In the genomic region with DNA sequence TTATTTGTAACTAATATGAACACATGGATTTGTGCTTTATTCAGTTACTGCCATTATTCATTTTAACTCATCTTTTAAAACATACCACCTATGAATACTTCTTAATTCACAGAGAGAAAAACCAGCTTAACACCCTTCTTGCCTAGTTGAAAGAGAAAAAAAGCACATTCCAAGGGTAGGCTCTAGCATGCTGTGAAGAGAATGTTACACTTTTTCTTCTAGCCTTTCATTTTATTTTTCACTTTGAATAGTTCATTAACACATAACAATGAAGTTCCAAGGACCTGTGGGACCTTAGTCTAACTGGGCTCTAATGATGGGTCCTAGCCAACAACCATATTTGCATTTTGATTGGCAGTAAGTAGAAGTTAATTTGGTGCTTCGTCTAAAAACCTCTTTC, we compare ENCODE assay signal across 37 cellular contexts.
"Had no signal": no experiment of that assay in that cellular context is flagged by ENCODE, and none has a peak within 500 bp of the region (broad histone marks: within the 10 kb centered on the region; RNA-seq: fewer than 3 reads in every experiment).

No MANE protein-coding gene starts in this region.

- H3K4me3 ChIP-seq: cardiac muscle cell, MG63, PC-9 had no signal

- H3K27ac Mint-ChIP-seq: activated CD4-positive, alpha-beta memory T cell treated with anti-CD3 and anti-CD28 coated beads, Interleukin-2, amount 10 ng/mL, durations not matched to agents 7 days and 5 days; activated CD8-positive, alpha-beta memory T cell treated with anti-CD3 and anti-CD28 coated beads, Interleukin-2, amount 10 ng/mL, durations not matched to agents 7 days and 5 days; activated naive CD8-positive, alpha-beta T cell treated with anti-CD3 and anti-CD28 coated beads for 36 hours; T-cell; T-helper 17 cell had no signal

- H3K27me3 ChIP-seq: cardiac muscle cell, MG63 had no signal

- H3K36me3 Mint-ChIP-seq: activated CD8-positive, alpha-beta memory T cell treated with anti-CD3 and anti-CD28 coated beads, Interleukin-2, amount 10 ng/mL, durations not matched to agents 7 days and 5 days; activated naive CD8-positive, alpha-beta T cell treated with anti-CD3 and anti-CD28 coated beads for 36 hours; T-cell had no signal

- H3K4me2 ChIP-seq: PC-9 had no signal

- H3K27me3 Mint-ChIP-seq: activated CD4-positive, alpha-beta memory T cell treated with anti-CD3 and anti-CD28 coated beads, Interleukin-2, amount 10 ng/mL, durations not matched to agents 7 days and 5 days; activated CD8-positive, alpha-beta memory T cell treated with anti-CD3 and anti-CD28 coated beads, Interleukin-2, amount 10 ng/mL, durations not matched to agents 7 days and 5 days; activated naive CD8-positive, alpha-beta T cell treated with anti-CD3 and anti-CD28 coated beads for 36 hours; central memory CD8-positive, alpha-beta T cell; T-cell; T-helper 17 cell had no signal

- ATAC-seq: activated CD8-positive, alpha-beta memory T cell treated with anti-CD3 and anti-CD28 coated beads, Interleukin-2, amount 10 ng/mL, durations not matched to agents 7 days and 5 days; Right ventricle myocardium inferior; SK-N-SH treated with all-trans-retinoic acid at 6 μM for 48 hours; T-cell; T-helper 17 cell had no signal

- FAIRE-seq: RCC 7860 had no signal

- H3K4me3 Mint-ChIP-seq: activated CD4-positive, alpha-beta memory T cell treated with anti-CD3 and anti-CD28 coated beads, Interleukin-2, amount 10 ng/mL, durations not matched to agents 7 days and 5 days; activated CD8-positive, alpha-beta memory T cell treated with anti-CD3 and anti-CD28 coated beads, Interleukin-2, amount 10 ng/mL, durations not matched to agents 7 days and 5 days; activated naive CD8-positive, alpha-beta T cell treated with anti-CD3 and anti-CD28 coated beads for 36 hours; central memory CD8-positive, alpha-beta T cell; T-cell; T-helper 17 cell had no signal

- H3K4me1 Mint-ChIP-seq: activated CD4-positive, alpha-beta memory T cell treated with anti-CD3 and anti-CD28 coated beads, Interleukin-2, amount 10 ng/mL, durations not matched to agents 7 days and 5 days; activated CD8-positive, alpha-beta memory T cell treated with anti-CD3 and anti-CD28 coated beads, Interleukin-2, amount 10 ng/mL, durations not matched to agents 7 days and 5 days; activated naive CD8-positive, alpha-beta T cell treated with anti-CD3 and anti-CD28 coated beads for 36 hours; central memory CD8-positive, alpha-beta T cell; T-cell; T-helper 17 cell had no signal

- H3K9me3 ChIP-seq: MG63 had no signal

- H3K27ac ChIP-seq: cardiac muscle cell, PC-9, RWPE1, VCaP had no signal

- DNase-seq: activated CD4-positive, alpha-beta memory T cell treated with anti-CD3 and anti-CD28 coated beads, Interleukin-2, amount 10 ng/mL, durations not matched to agents 7 days and 5 days; activated CD4-positive, alpha-beta T cell treated with anti-CD3 and anti-CD28 coated beads for 1 hour; activated CD4-positive, alpha-beta T cell treated with anti-CD3 and anti-CD28 coated beads for 48 hours; activated CD4-positive, CD25-positive, alpha-beta regulatory T cell; activated CD8-positive, alpha-beta memory T cell treated with anti-CD3 and anti-CD28 coated beads for 24 hours; activated CD8-positive, alpha-beta memory T cell treated with anti-CD3 and anti-CD28 coated beads, Interleukin-2, amount 10 ng/mL, durations not matched to agents 7 days and 5 days; activated CD8-positive, alpha-beta memory T cell treated with anti-CD3 and anti-CD28 coated beads, Interleukin-2, amount 50 U/mL, for 48 hours; activated effector memory CD4-positive, alpha-beta T cell treated with Interleukin-2 at 50 U/mL for 16 hours; activated naive CD4-positive, alpha-beta T cell treated with anti-CD3 and anti-CD28 coated beads, Interleukin-2, amount 50 U/mL, for 16 hours; activated naive CD8-positive, alpha-beta T cell treated with anti-CD3 and anti-CD28 coated beads for 36 hours; activated T-cell treated with anti-CD3 and anti-CD28 coated beads, Interleukin-2, amount 50 U/mL, for 48 hours; amniotic stem cell; aorta; Kasumi-1; MG63; MV-4-11; NCI-H1092; NCI-H1436 treated with DMSO at 0.1 percent for 48 hours; NCI-H1694 treated with DMSO at 0.1 percent for 48 hours; NCI-H2029 treated with DMSO at 0.1 percent for 48 hours; NCI-H2107; NCI-H2171; NCI-H510A; NCI-H526; NCI-H748 treated with DMSO at 0.1 percent for 48 hours; NK-92 treated with Interleukin-12 subunit alpha and Interleukin-12 subunit beta, amount 100 ng/mL, for 24 hours; PC-9; SIG-M5; T-cell; T-helper 17 cell had no signal

- H2AFZ ChIP-seq: PC-9 had no signal

- H3K36me3 ChIP-seq: cardiac muscle cell, MG63 had no signal

- H3K9me3 Mint-ChIP-seq: activated CD4-positive, alpha-beta memory T cell treated with anti-CD3 and anti-CD28 coated beads, Interleukin-2, amount 10 ng/mL, durations not matched to agents 7 days and 5 days; activated naive CD8-positive, alpha-beta T cell treated with anti-CD3 and anti-CD28 coated beads for 36 hours; central memory CD8-positive, alpha-beta T cell; T-cell had no signal
